In the genomic region with DNA sequence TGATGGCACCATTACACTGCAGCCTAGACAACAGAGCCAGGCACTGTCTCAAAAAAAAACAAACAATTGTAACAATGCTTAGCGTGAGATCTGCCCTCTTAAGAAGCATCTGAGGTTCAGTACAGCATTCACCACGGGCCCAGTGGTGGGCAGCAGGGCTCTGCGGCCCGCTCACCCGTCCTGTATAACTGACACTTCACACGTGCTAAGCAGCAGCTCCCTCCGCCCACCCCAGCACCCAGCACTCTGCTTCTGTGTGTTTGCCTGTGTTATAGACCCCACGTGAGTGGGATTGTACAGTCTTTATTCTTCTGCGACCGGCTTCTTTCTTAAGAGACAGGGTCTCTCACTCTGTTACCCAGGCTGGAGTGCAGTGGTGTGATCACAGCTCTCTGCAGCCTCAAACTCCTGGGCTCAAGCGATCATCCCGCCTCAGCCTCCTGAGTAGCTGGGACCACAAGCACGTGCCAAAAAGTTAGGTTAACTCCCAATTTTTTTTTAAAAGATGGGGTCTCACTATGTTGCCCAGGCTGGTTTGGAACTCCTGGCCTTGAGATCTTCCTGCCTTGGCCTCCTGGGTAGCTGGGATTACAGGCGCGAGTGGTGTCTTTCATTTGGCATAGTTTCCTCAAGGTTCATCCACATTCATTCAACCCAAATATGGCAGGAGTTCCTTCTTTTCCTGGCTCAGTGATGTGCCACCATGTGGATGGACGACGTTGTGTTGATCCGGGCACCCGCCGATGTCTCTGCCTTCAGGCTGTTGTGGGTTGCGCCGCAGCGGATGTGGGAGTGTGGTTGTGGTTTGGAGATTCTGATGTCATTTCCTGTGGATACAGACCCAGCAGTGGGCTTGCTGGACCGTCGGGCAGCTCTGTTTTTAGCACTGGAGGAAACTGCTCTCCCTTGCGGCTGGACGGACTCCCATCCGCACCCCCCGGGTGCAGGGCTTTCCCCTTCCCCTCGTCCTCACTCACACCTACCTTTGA, we compare ENCODE assay signal across 8 cellular contexts.
A peak's percentile ranks its signal among the peaks of the same experiment; 100 is the strongest.
DNase-seq lines count a peak whose midpoint lies in the region; TF ChIP-seq lines count a peak whose summit lies in the region.

No MANE protein-coding gene starts in this region.

- TF ChIP-seq CTCF in fibroblast of pulmonary artery (IDR thresholded peaks at IDR 0.05; ENCODE audit: low read length, missing control alignments): no peak

- peak; percentile 20 for TF ChIP-seq POLR2A in GM19193 (IDR thresholded peaks at IDR 0.05; ENCODE audit: extremely low read depth, insufficient read depth, insufficient read length)

- DNase-seq in M059J (ENCODE audit: low read depth) (peak; percentile 93), fibroblast of pulmonary artery (ENCODE audit: low read depth) (peak; percentile 93), cerebellar cortex (ENCODE audit: low spot score) (no peak), GM03348 (ENCODE audit: low spot score) (no peak), NCI-H774 (lab: John Stamatoyannopoulos, UW) (no peak)
- DNase-seq in activated CD8-positive, alpha-beta memory T cell treated with anti-CD3 and anti-CD28 coated beads, Interleukin-2, amount 50 U/mL, for 24 hours (ENCODE audit: extremely low read depth): peak; percentile 58
- DNase-seq in stimulated activated CD4-positive, alpha-beta T cell treated with anti-CD3 and anti-CD28 coated beads, Interleukin-2, amount 100 ng/mL, for 48 hours: peak; percentile 69 to 75

- no peak overlapping the region for H3K4me3 ChIP-seq in fibroblast of pulmonary artery (replicated peaks; ENCODE audit: low read depth, low read length)

Comparison
In these comparisons a context has a peak if more than half of its experiments do, and no peak if none do; other contexts are left out.
1. DNase-seq: peak in M059J (single experiment), activated CD8-positive, alpha-beta memory T cell treated with anti-CD3 and anti-CD28 coated beads, Interleukin-2, amount 50 U/mL, for 24 hours (single experiment), fibroblast of pulmonary artery (single experiment) and stimulated activated CD4-positive, alpha-beta T cell treated with anti-CD3 and anti-CD28 coated beads, Interleukin-2, amount 100 ng/mL, for 48 hours (2 of 2); none in cerebellar cortex (single experiment), GM03348 (single experiment) and NCI-H774 (single experiment).